ENCODE assay signal across 9 cellular contexts in the genomic region with DNA sequence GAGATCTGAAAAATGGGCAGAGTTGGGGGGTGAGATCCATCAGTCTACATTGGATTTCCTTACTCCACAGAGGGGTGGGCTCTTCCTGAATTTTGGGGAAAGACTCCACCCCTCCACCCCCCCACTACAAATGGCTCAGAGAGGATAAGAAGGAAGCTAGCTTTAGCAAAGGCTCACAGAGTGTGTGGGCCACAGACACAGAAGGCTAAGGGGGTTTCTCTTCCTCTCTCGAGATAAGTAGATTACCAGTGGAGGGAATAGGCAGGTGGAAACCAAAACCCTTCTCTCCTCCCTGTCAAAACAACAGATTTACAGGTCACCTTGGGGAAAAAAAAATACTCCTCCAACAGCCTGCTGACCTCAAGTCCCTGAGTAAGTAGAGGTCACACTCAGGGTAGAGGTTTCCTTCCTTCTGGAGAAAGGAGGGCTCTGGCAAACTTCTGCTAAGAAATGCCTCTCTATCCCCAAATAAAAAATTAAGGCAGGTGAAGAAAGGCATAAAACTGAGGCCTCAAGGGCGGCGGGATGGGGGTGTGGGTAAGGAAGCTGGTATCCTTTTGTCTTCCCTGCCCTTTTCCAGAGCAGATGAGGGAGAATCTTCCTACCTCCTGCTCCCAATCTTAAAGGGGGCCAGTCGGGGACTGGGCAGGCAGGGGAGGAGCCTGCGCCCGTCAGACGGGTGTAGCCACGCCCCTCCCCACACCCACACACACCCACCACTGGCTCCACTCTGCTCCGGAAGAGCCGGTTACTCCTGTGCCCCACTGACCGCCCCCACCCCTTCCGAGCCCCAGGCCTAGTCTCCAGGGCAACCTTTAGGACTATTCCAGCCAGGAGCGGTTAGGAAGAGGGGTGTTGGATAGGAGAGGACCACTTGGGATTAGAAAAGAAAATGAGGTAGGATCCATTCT. TPM values are rescaled to one million over a fixed set of nuclear protein-coding genes. Genes with fewer than 3 reads are reported as not detected.
DNase-seq lines count a peak whose midpoint lies in the region; ATAC-seq and TF ChIP-seq lines count a peak whose summit lies in the region.
"Had no signal": no experiment of that assay in that cellular context is flagged by ENCODE, and none has a peak within 500 bp of the region (broad histone marks: within the 10 kb centered on the region; RNA-seq: fewer than 3 reads in every experiment).

No MANE protein-coding gene starts in this region.

- no peak for TF ChIP-seq CTCF in lower lobe of right lung (IDR thresholded peaks at IDR 0.05)

- H3K9me3 ChIP-seq in duodenal mucosa (ENCODE audit: control insufficient read depth in 1 of 2, low read length in 2 of 2): no peaks in the 10 kb centered on the region
- H3K9me3 ChIP-seq in lower lobe of right lung: no peaks in the 10 kb centered on the region

- DNase-seq in AG20443 (ENCODE audit: low spot score): peak; percentile 72
- DNase-seq in NCI-H146 treated with DMSO at 0.1 percent for 48 hours (lab: John Stamatoyannopoulos, UW; ENCODE audit: unreplicated experiment): peak; percentile 43
- peak; percentile 45 to 49 for DNase-seq in activated CD4-positive, alpha-beta T cell treated with anti-CD3 and anti-CD28 coated beads, Interleukin-2, amount 50 U/mL, for 4 hours
- peak; percentile 88 for DNase-seq in lower lobe of right lung
- peak; percentile 59 to 62 for DNase-seq in stimulated activated CD8-positive, alpha-beta memory T cell treated with anti-CD3 and anti-CD28 coated beads, Interleukin-2, amount 100 ng/mL, for 48 hours (ENCODE audit: low read depth in 2 of 2)

- intact Hi-C loops in lower lobe of right lung (cut with DNase I): no loop called here

- H3K36me3 ChIP-seq in duodenal mucosa (ENCODE audit: control insufficient read depth in 1 of 2, insufficient read depth in 2 of 2, low read length in 2 of 2): peaks cover 0 to 3% of the 10 kb centered on the region in 2 donors
- H3K36me3 ChIP-seq in lower lobe of right lung: peaks cover under 1% of the 10 kb centered on the region

- H3K4me1 ChIP-seq in duodenal mucosa (ENCODE audit: control insufficient read depth in 1 of 2, insufficient read depth in 2 of 2, low read length in 2 of 2): peaks cover 39 to 57% of the 10 kb centered on the region in 2 donors
- peaks cover 60% of the 10 kb centered on the region for H3K4me1 ChIP-seq in lower lobe of right lung

- H3K9ac ChIP-seq in duodenal mucosa (ENCODE audit: low read depth in 1 of 2, low read length in 2 of 2): peak overlapping the region; percentile 58 to 100

- H3K4me3 ChIP-seq in duodenal mucosa (ENCODE audit: low read depth in 1 of 2, low read length in 2 of 2): peak overlapping the region; percentile 50 to 67
- peak overlapping the region; percentile 39 for H3K4me3 ChIP-seq in lower lobe of right lung

- H3K27me3 ChIP-seq in duodenal mucosa (ENCODE audit: control insufficient read depth in 1 of 2, insufficient read depth in 2 of 2, low read length in 2 of 2) (no peaks in the 10 kb centered on the region), lower lobe of right lung (ENCODE audit: low read depth) (no peaks in the 10 kb centered on the region)

- peak; percentile 31 for ATAC-seq in GM19351 (IDR thresholded peaks at IDR 0.05; ENCODE audit: unreplicated experiment)
- ATAC-seq in lower lobe of right lung: peak; percentile 33 to 42
- ATAC-seq in HG03139 (IDR thresholded peaks at IDR 0.05; ENCODE audit: unreplicated experiment): no peak

- H3K27ac ChIP-seq in duodenal mucosa (ENCODE audit: low read depth, low read length): peak overlapping the region; percentile 33
- peak overlapping the region; percentile 34 for H3K27ac ChIP-seq in lower lobe of right lung
- H3K27ac ChIP-seq: HL-60 had no signal

RNA-seq across cellular contexts. Expression of gene BAZ2A, which starts 1.9 kb away (rescaled TPM):
- 112 TPM for total RNA-seq in lower lobe of right lung

RNA-seq across cellular contexts. Expression of gene ATP5F1B, which starts 13.7 kb away (rescaled TPM):
- 319 TPM for total RNA-seq in lower lobe of right lung

RNA-seq across cellular contexts. Expression of gene PTGES3, which starts 56.0 kb away (rescaled TPM):
- total RNA-seq in lower lobe of right lung: 198 TPM
